35 cellular contexts compared by ENCODE assay signal in genomic region chr3:87834327-87834726, GRCh38. TPM values are rescaled to one million over a fixed set of nuclear protein-coding genes. Genes with fewer than 3 reads are reported as not detected.
"Had no signal": no experiment of that assay in that cellular context is flagged by ENCODE, and none has a peak within 500 bp of the region (broad histone marks: within the 10 kb centered on the region; RNA-seq: fewer than 3 reads in every experiment).

No MANE protein-coding gene starts in this region.

- ATAC-seq: activated CD8-positive, alpha-beta T cell treated with anti-CD3 and anti-CD28 coated beads for 36 hours; activated naive CD4-positive, alpha-beta T cell treated with anti-CD3 and anti-CD28 coated beads, Interleukin-2, amount 50 U/mL, for 72 hours; activated T-cell treated with anti-CD3 and anti-CD28 coated beads, Interleukin-2, amount 50 U/mL, for 4 hours; activated T-cell treated with anti-CD3 and anti-CD28 coated beads, Interleukin-2, amount 50 U/mL, for 72 hours; activated T-helper 17 cell treated with anti-CD3 and anti-CD28 coated beads, Interleukin-2, amount 50 U/mL, for 72 hours; body of pancreas had no signal

- H3K27me3 ChIP-seq: adrenal gland, body of pancreas, brain microvascular endothelial cell, breast epithelium had no signal

- H3K4me3 ChIP-seq: adrenal gland, body of pancreas, breast epithelium had no signal

- H3K4me1 ChIP-seq: adrenal gland, breast epithelium had no signal

- FAIRE-seq: astrocyte, TTC549 had no signal

- H3K27ac ChIP-seq: adrenal gland, body of pancreas, brain microvascular endothelial cell, breast epithelium had no signal

- H3K36me3 ChIP-seq: adrenal gland, brain microvascular endothelial cell, breast epithelium had no signal

- DNase-seq: activated B cell treated with CpG ODN at 0.5 μM for 24 hours; activated CD4-positive, alpha-beta memory T cell treated with anti-CD3 and anti-CD28 coated beads for 36 hours; activated CD4-positive, alpha-beta T cell treated with anti-CD3 and anti-CD28 coated beads for 4 hours; activated CD4-positive, alpha-beta T cell treated with anti-CD3 and anti-CD28 coated beads, Interleukin-2, amount 10 ng/mL, durations not matched to agents 24 days and 14 days; activated CD4-positive, alpha-beta T cell treated with anti-CD3 and anti-CD28 coated beads, Interleukin-2, amount 50 U/mL, for 1 hour; activated CD4-positive, alpha-beta T cell treated with anti-CD3 and anti-CD28 coated beads, Interleukin-2, amount 50 U/mL, for 4 hours; activated CD4-positive, CD25-positive, alpha-beta regulatory T cell treated with anti-CD3 and anti-CD28 coated beads, Interleukin-2, amount 50 U/mL, for 72 hours; activated CD8-positive, alpha-beta memory T cell treated with anti-CD3 and anti-CD28 coated beads, Interleukin-2, amount 50 U/mL, for 4 hours; activated CD8-positive, alpha-beta T cell treated with anti-CD3 and anti-CD28 coated beads for 36 hours; activated effector memory CD4-positive, alpha-beta T cell treated with anti-CD3 and anti-CD28 coated beads, Interleukin-2, amount 50 U/mL, for 16 hours; activated gamma-delta T cell treated with Interleukin-2 at 50 U/mL for 16 hours; activated naive CD4-positive, alpha-beta T cell; activated naive CD4-positive, alpha-beta T cell treated with anti-CD3 and anti-CD28 coated beads for 36 hours; activated naive CD4-positive, alpha-beta T cell treated with anti-CD3 and anti-CD28 coated beads, Interleukin-2, amount 50 U/mL, for 16 hours; activated naive CD8-positive, alpha-beta T cell treated with anti-CD3 and anti-CD28 coated beads for 36 hours; activated T-cell treated with anti-CD3 and anti-CD28 coated beads for 4 hours; activated T-cell treated with anti-CD3 and anti-CD28 coated beads, Interleukin-2, amount 50 U/mL, for 1 hour; activated T-cell treated with anti-CD3 and anti-CD28 coated beads, Interleukin-2, amount 50 U/mL, for 4 hours; activated T-cell treated with anti-CD3 and anti-CD28 coated beads, Interleukin-2, amount 50 U/mL, for 72 hours; adrenal gland; amniotic stem cell; aorta; brain microvascular endothelial cell; central memory CD4-positive, alpha-beta T cell; T-helper 1 cell; T-helper 2 cell; T-helper 9 cell had no signal

- H3K9me3 ChIP-seq: adrenal gland, body of pancreas had no signal

RNA-seq across cellular contexts. Expression of gene HTR1F, which starts 41.8 kb away (rescaled TPM):
- total RNA-seq: activated B cell treated with CpG ODN at 0.5 μM for 24 hours; activated CD4-positive, alpha-beta memory T cell treated with anti-CD3 and anti-CD28 coated beads for 36 hours; activated CD4-positive, alpha-beta T cell treated with anti-CD3 and anti-CD28 coated beads, Interleukin-2, amount 10 ng/mL, durations not matched to agents 24 days and 14 days; activated CD8-positive, alpha-beta memory T cell treated with anti-CD3 and anti-CD28 coated beads for 36 hours; activated CD8-positive, alpha-beta T cell treated with anti-CD3 and anti-CD28 coated beads for 36 hours; activated naive CD4-positive, alpha-beta T cell treated with anti-CD3 and anti-CD28 coated beads for 36 hours; activated naive CD4-positive, alpha-beta T cell treated with anti-CD3 and anti-CD28 coated beads, Interleukin-2, amount 50 U/mL, for 72 hours; activated naive CD8-positive, alpha-beta T cell treated with anti-CD3 and anti-CD28 coated beads for 36 hours; activated T-cell treated with anti-CD3 and anti-CD28 coated beads, Interleukin-2, amount 50 U/mL, for 72 hours; activated T-helper 1 cell treated with anti-CD3 and anti-CD28 coated beads, Interleukin-12 subunit alpha, Interleukin-12 subunit beta, Interleukin-2, Interleukin-4 antibody, amounts not matched to agents 30 ng/mL and 10 ng/mL and 1 ng/mL, durations not matched to agents 14 hours and 24 hours and 36 hours; activated T-helper 17 cell treated with anti-CD3 and anti-CD28 coated beads, Interleukin-2, amount 50 U/mL, for 72 hours had no signal
- polyA plus RNA-seq: aorta had no signal
